1 cellular context compared by ENCODE assay signal in genomic region chr9:38346811-38347735, GRCh38.
TF ChIP-seq lines count a peak whose summit lies in the region.

No MANE protein-coding gene starts in this region.

TF ChIP-seq in SK-N-SH, 30 proteins besides CTCF, POLR2A, EP300 and RAD21 (continued from another document):
- TF ChIP-seq JUND (IDR thresholded peaks at IDR 0.05) (no peak), FOSL2 (IDR thresholded peaks at IDR 0.05; ENCODE audit: borderline replicate concordance, low read depth) (no peak), RXRA (IDR thresholded peaks at IDR 0.05; ENCODE audit: borderline replicate concordance, low read depth) (no peak), YY1 (IDR thresholded peaks at IDR 0.05; ENCODE audit: low read depth) (no peak), SIN3A (IDR thresholded peaks at IDR 0.05; ENCODE audit: borderline replicate concordance, low read depth, low read length) (no peak), TEAD4 (IDR thresholded peaks at IDR 0.05; ENCODE audit: borderline replicate concordance, insufficient read depth) (no peak)
